8 cellular contexts compared by ENCODE assay signal in the genomic region with DNA sequence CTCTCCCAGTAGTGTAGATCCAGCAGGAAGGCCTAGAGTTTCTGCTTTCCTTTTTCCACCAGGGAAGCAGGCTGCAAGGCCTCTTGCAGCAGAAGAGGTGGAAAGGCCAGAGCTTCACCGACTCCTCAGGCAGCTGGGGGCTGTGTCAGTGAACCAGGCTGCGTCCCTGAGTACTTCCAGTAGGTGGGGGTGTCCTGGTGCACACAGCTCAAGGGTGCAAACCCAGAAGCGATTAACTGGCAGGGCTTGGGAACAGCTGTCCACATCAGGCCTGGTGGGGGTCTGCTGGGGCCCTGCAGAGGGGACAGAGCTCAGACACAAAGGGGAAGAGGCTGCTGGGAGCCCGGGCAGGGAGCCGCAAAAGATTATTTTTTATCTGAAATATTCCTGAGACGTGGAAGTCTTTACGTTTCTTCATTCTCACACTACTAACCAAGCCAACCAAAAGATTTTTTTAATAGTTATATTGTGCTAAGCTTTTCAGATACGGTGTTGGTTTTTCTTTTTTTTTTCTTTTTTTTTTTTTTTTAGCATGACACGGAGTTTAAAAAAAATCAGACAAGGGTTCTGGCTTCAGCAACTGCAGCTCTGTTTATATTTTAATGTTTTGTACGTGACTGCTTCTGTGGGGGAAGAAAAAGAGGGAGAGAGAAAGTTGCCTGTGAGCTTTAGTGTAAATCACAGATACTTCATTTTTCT. TPM values are rescaled to one million over a fixed set of nuclear protein-coding genes. Genes with fewer than 3 reads are reported as not detected.
DNase-seq lines count a peak whose midpoint lies in the region; ATAC-seq, FAIRE-seq and TF ChIP-seq lines count a peak whose summit lies in the region.

No MANE protein-coding gene starts in this region.

- no peak for TF ChIP-seq POLR2A in testis (IDR thresholded peaks at IDR 0.05)

- H4K20me1 ChIP-seq in astrocyte (ENCODE audit: insufficient read depth, low read length): peaks cover 79% of the 10 kb centered on the region

- H3K9me3 Mint-ChIP-seq in astrocyte (ENCODE audit: unreplicated experiment): no peaks in the 10 kb centered on the region

- 33 to 47% methylated on average over 10 of the region's 10 CpGs for WGBS in testis, 2 donors

- peaks cover 6% of the 10 kb centered on the region for H3K36me3 Mint-ChIP-seq in astrocyte (ENCODE audit: low read depth, unreplicated experiment)

- in situ Hi-C loops in ACHN (cut with HindIII; ENCODE audit: low pct_ligation_motif_present, low pct_unique_long_range_greater_than_20kb, low sequenced_read_pairs): no loop called here

- H3K27ac Mint-ChIP-seq in astrocyte (ENCODE audit: unreplicated experiment): peak overlapping the region; percentile 78

- H3K9me3 ChIP-seq in astrocyte (ENCODE audit: insufficient read depth, low read depth, low read length): no peaks in the 10 kb centered on the region
- no peaks in the 10 kb centered on the region for H3K9me3 ChIP-seq in testis

- no peaks in the 10 kb centered on the region for H3K27me3 ChIP-seq in astrocyte (ENCODE audit: insufficient read depth, low read length)
- H3K27me3 ChIP-seq in testis: no peaks in the 10 kb centered on the region

- H3K79me2 ChIP-seq in astrocyte (ENCODE audit: insufficient read depth, low read length): peaks cover 83% of the 10 kb centered on the region

- intact Hi-C loops in testis (cut with DNase I; ENCODE audit: low total_unique reads): no loop called here

- DNase-seq in ACHN: peak; percentile 33
- DNase-seq in HuH-7 (ENCODE audit: low spot score): peak; percentile 74
- peak; percentile 42 for DNase-seq in astrocyte (ENCODE audit: low read depth)
- peak; percentile 81 for DNase-seq in iris pigment epithelial cell (ENCODE audit: low read depth)
- peak; percentile 78 for DNase-seq in testis
- DNase-seq in NCI-H146 treated with DMSO at 0.1 percent for 48 hours (lab: John Stamatoyannopoulos, UW; ENCODE audit: unreplicated experiment): no peak
- DNase-seq in frontal cortex (ENCODE audit: low spot score in 2 of 2): no peak

- H3K27me3 Mint-ChIP-seq in astrocyte (ENCODE audit: low read depth, unreplicated experiment): no peaks in the 10 kb centered on the region

- ATAC-seq in HG03460 (IDR thresholded peaks at IDR 0.05; ENCODE audit: unreplicated experiment): no peak

- FAIRE-seq in astrocyte (lab: Jason Lieb, UNC) (no peak), frontal cortex (lab: Jason Lieb, UNC) (no peak)

- no peak overlapping the region for H2AFZ ChIP-seq in astrocyte (ENCODE audit: low read depth, low read length)

- H3K4me3 ChIP-seq in astrocyte (ENCODE audit: insufficient read depth, low read depth, low read length): no peak overlapping the region
- H3K4me3 ChIP-seq in testis: no peak overlapping the region

- H3K4me3 Mint-ChIP-seq in astrocyte (ENCODE audit: unreplicated experiment): no peak overlapping the region

- peak; percentile 48 for TF ChIP-seq CTCF in astrocyte (IDR thresholded peaks at IDR 0.05; ENCODE audit: insufficient read depth, low read depth, low read length)
- TF ChIP-seq CTCF in testis (IDR thresholded peaks at IDR 0.05): peak; percentile 38 to 50 (median 45)

- H3K27ac ChIP-seq in astrocyte (ENCODE audit: low read depth, low read length): no peak overlapping the region
- H3K27ac ChIP-seq in testis: peak overlapping the region in 1 of 2 donors; percentile 28

- H3K4me1 Mint-ChIP-seq in astrocyte (ENCODE audit: low read depth, unreplicated experiment): peaks cover 33% of the 10 kb centered on the region

- peaks cover 30% of the 10 kb centered on the region for H3K4me1 ChIP-seq in astrocyte (ENCODE audit: insufficient read depth, low read length)
- peaks cover 11% of the 10 kb centered on the region for H3K4me1 ChIP-seq in testis

- no peak overlapping the region for H3K9ac ChIP-seq in astrocyte (ENCODE audit: low read length)

- H3K4me2 ChIP-seq in astrocyte (ENCODE audit: low read length): no peak overlapping the region

- peaks cover 8% of the 10 kb centered on the region for H3K36me3 ChIP-seq in astrocyte (ENCODE audit: insufficient read depth, low read length)
- H3K36me3 ChIP-seq in testis (ENCODE audit: low read depth, missing control alignments): no peaks in the 10 kb centered on the region

RNA-seq across cellular contexts. Expression of gene TSHZ3, which starts 11.0 kb away (rescaled TPM):
- total RNA-seq in astrocyte (6.1 and 7.9 TPM in 2 replicates), testis (10 to 100 TPM in 1 of 2 donors, 1 to 10 TPM in 1; 8.0 to 12.7 TPM), frontal cortex (22.8 TPM)
- 6.8 TPM for polyA plus RNA-seq in testis (ENCODE audit: insufficient read depth, low read depth, low replicate concordance)

Comparison
In these comparisons a context has a peak if more than half of its experiments do, and no peak if none do; other contexts are left out.
1. DNase-seq: peak in ACHN (single experiment), HuH-7 (single experiment), astrocyte (single experiment), iris pigment epithelial cell (single experiment) and testis (single experiment); none in NCI-H146 treated with DMSO at 0.1 percent for 48 hours (single experiment) and frontal cortex (0 of 2).